Comparison of ENCODE assay signal across 8 cellular contexts in the genomic region with DNA sequence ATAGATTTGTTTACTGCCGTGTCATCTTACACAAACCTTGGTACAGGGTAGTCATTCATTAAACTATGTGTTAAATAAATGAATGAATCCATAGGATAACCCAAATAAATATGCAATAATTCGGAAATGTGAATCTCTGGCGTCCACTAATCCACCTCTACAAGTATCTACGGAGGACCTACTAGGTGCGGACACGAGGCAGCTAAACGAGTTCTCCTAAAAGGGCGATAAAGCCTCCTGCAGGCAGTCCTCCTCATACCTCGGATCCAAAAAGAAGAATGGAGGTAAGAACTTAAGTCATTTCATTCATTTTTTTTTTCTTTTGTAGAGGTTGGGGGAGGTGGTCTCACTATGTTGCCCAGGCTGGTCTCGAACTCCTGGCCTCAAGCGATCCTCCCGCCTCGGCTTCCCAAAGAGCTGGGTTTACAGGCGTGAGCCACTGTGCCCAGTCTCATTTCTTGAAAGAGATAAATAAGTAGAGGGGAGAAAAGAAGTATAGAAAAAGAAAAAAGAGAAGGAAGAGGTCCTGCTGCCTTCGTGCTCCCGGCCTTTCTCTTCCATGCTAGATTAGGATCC. TPM values are rescaled to one million over a fixed set of nuclear protein-coding genes. Genes with fewer than 3 reads are reported as not detected.
DNase-seq lines count a peak whose midpoint lies in the region; ATAC-seq and TF ChIP-seq lines count a peak whose summit lies in the region.

No MANE protein-coding gene starts in this region.

- no peak for ATAC-seq in right lobe of liver
- ATAC-seq in upper lobe of right lung, result no peak
- ATAC-seq in HG03108 (IDR thresholded peaks at IDR 0.05; ENCODE audit: unreplicated experiment), result no peak
- no peak for ATAC-seq in HG02588 (IDR thresholded peaks at IDR 0.05; ENCODE audit: unreplicated experiment)

- peaks cover 41% of the 10 kb centered on the region for H3K4me1 Mint-ChIP-seq in activated naive CD4-positive, alpha-beta T cell treated with anti-CD3 and anti-CD28 coated beads, Interleukin-2, amount 10 ng/mL, durations not matched to agents 7 days and 5 days

- no peak for DNase-seq in activated naive CD4-positive, alpha-beta T cell treated with anti-CD3 and anti-CD28 coated beads, Interleukin-2, amount 10 ng/mL, durations not matched to agents 7 days and 5 days
- DNase-seq in activated naive CD4-positive, alpha-beta T cell treated with Interleukin-2 at 50 U/mL for 16 hours, result no peak
- DNase-seq in right lobe of liver (no peak), upper lobe of right lung (no peak)
- DNase-seq in central memory CD4-positive, alpha-beta T cell, result no peak

- H3K27ac ChIP-seq in angular gyrus (ENCODE audit: low read depth, low read length) (peak overlapping the region; percentile 7), right lobe of liver (peak overlapping the region in 2 of 3 donors; percentile 95 to 97), upper lobe of right lung (peak overlapping the region; percentile 92)

- intact Hi-C loops in right lobe of liver (cut with DNase I), result no loop called here
- intact Hi-C loops in upper lobe of right lung (cut with DNase I), result no loop called here

- TF ChIP-seq CTCF in right lobe of liver (IDR thresholded peaks at IDR 0.05) (no peak), upper lobe of right lung (IDR thresholded peaks at IDR 0.05) (no peak)

- H3K27me3 Mint-ChIP-seq in activated naive CD4-positive, alpha-beta T cell treated with anti-CD3 and anti-CD28 coated beads, Interleukin-2, amount 10 ng/mL, durations not matched to agents 7 days and 5 days, result peaks cover 5% of the 10 kb centered on the region

- 16% methylated on average over 15 of the region's 16 CpGs for WGBS in right lobe of liver (ENCODE audit: insufficient coverage, low coverage, low lambda C conversion rate, missing lambda C conversion rate)

- H3K9me3 Mint-ChIP-seq in activated naive CD4-positive, alpha-beta T cell treated with anti-CD3 and anti-CD28 coated beads, Interleukin-2, amount 10 ng/mL, durations not matched to agents 7 days and 5 days, result no peaks in the 10 kb centered on the region

- H3K27me3 ChIP-seq in right lobe of liver (no peaks in the 10 kb centered on the region), upper lobe of right lung (no peaks in the 10 kb centered on the region)

- TF ChIP-seq POLR2A in right lobe of liver (IDR thresholded peaks at IDR 0.05), result no peak

- peak overlapping the region; percentile 49 to 81 (median 75) for H3K4me3 ChIP-seq in right lobe of liver
- peak overlapping the region; percentile 70 for H3K4me3 ChIP-seq in upper lobe of right lung

- H3K4me1 ChIP-seq in right lobe of liver (peaks cover 0 to 12% (median 4%) of the 10 kb centered on the region in 4 donors), upper lobe of right lung (peaks cover 34% of the 10 kb centered on the region)

- peaks cover 3 to 32% (median 18%) of the 10 kb centered on the region in 4 donors for H3K36me3 ChIP-seq in right lobe of liver
- peaks cover 32% of the 10 kb centered on the region for H3K36me3 ChIP-seq in upper lobe of right lung

- H3K9me3 ChIP-seq in right lobe of liver (no peaks in the 10 kb centered on the region), upper lobe of right lung (no peaks in the 10 kb centered on the region)

- peak overlapping the region; percentile 97 for H3K27ac Mint-ChIP-seq in activated naive CD4-positive, alpha-beta T cell treated with anti-CD3 and anti-CD28 coated beads, Interleukin-2, amount 10 ng/mL, durations not matched to agents 7 days and 5 days

- peaks cover 35% of the 10 kb centered on the region for H3K36me3 Mint-ChIP-seq in activated naive CD4-positive, alpha-beta T cell treated with anti-CD3 and anti-CD28 coated beads, Interleukin-2, amount 10 ng/mL, durations not matched to agents 7 days and 5 days

- CTCF ChIA-PET in activated naive CD4-positive, alpha-beta T cell treated with anti-CD3 and anti-CD28 coated beads, Interleukin-2, amount 10 ng/mL, durations not matched to agents 7 days and 5 days (lab: Charles Lee), result interaction anchor here (1.0 to 1.5 kb wide), 2 partner anchors 42 to 131 kb away, joined by 3 to 7 read pairs; no protein-coding TSS in a partner anchor

- H3K4me3 Mint-ChIP-seq in activated naive CD4-positive, alpha-beta T cell treated with anti-CD3 and anti-CD28 coated beads, Interleukin-2, amount 10 ng/mL, durations not matched to agents 7 days and 5 days, result peak overlapping the region; percentile 93

RNA-seq across cellular contexts. Expression of gene RPL35A, which starts 0.7 kb away (rescaled TPM):
- total RNA-seq in right lobe of liver (100 to 1,000 TPM; 234 to 275 (median 255) TPM), upper lobe of right lung (723 TPM)

RNA-seq across cellular contexts. Expression of gene LMLN, which starts 10.7 kb away (rescaled TPM):
- 1 to 10 TPM; 1.5 to 3.2 (median 2.4) TPM for total RNA-seq in right lobe of liver
- 7.3 TPM for total RNA-seq in upper lobe of right lung

Comparison
In these comparisons a context has a peak if more than half of its experiments do, and no peak if none do; other contexts are left out.
1. H3K27ac ChIP-seq: peak in every context shown above with its lines; median percentile 96 in right lobe of liver; 92 in upper lobe of right lung; 7 in angular gyrus.